Comparison of ENCODE assay signal across 12 cellular contexts in the genomic region with DNA sequence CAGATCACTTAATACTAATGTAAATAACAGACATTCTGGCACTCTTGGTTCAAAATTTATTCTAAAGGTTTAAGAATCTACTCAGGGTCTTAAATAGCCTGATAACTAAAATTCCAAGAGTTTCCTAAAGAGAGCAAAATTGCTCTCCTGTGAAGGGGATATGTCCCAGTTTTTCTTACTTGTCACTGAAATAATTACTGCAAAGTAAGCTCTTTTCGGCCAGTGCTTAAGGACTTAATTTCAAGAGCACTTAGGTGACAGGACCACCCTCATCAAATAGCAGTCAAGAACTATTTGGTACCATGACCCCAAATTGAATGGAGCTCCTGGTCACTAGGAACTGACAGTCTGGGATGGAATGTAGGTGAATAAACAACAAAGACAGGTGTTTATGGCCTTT.
"Had no signal": no experiment of that assay in that cellular context is flagged by ENCODE, and none has a peak within 500 bp of the region (broad histone marks: within the 10 kb centered on the region; RNA-seq: fewer than 3 reads in every experiment).

No MANE protein-coding gene starts in this region.

- H3K4me3 ChIP-seq: colonic mucosa, esophagus squamous epithelium, lung, tibial nerve had no signal

- H3K36me3 Mint-ChIP-seq: naive B cell had no signal

- H3K27me3 ChIP-seq: colonic mucosa, esophagus squamous epithelium, tibial nerve had no signal

- H3K27ac ChIP-seq: colonic mucosa, esophagus squamous epithelium, tibial nerve had no signal

- H3K4me1 ChIP-seq: colonic mucosa had no signal

- ATAC-seq: left colon had no signal

- DNase-seq: activated CD4-positive, alpha-beta T cell treated with anti-CD3 and anti-CD28 coated beads, Interleukin-2, amount 10 ng/mL, durations not matched to agents 24 days and 14 days; activated gamma-delta T cell treated with Interleukin-2 at 50 U/mL for 16 hours; activated T-cell treated with anti-CD3 and anti-CD28 coated beads, Interleukin-2, amount 50 U/mL, for 1 hour; caudate nucleus; colonic mucosa; esophagus squamous epithelium; foreskin fibroblast; left colon; naive B cell; SW 1271 had no signal

- H3K9me3 Mint-ChIP-seq: naive B cell had no signal

- H3K27ac Mint-ChIP-seq: activated CD4-positive, alpha-beta T cell treated with anti-CD3 and anti-CD28 coated beads, Interleukin-2, amount 10 ng/mL, durations not matched to agents 24 days and 14 days had no signal

- H3K36me3 ChIP-seq: colonic mucosa, esophagus squamous epithelium, tibial nerve had no signal

- H3K9me3 ChIP-seq: colonic mucosa, esophagus squamous epithelium, tibial nerve had no signal
